In the genomic region with DNA sequence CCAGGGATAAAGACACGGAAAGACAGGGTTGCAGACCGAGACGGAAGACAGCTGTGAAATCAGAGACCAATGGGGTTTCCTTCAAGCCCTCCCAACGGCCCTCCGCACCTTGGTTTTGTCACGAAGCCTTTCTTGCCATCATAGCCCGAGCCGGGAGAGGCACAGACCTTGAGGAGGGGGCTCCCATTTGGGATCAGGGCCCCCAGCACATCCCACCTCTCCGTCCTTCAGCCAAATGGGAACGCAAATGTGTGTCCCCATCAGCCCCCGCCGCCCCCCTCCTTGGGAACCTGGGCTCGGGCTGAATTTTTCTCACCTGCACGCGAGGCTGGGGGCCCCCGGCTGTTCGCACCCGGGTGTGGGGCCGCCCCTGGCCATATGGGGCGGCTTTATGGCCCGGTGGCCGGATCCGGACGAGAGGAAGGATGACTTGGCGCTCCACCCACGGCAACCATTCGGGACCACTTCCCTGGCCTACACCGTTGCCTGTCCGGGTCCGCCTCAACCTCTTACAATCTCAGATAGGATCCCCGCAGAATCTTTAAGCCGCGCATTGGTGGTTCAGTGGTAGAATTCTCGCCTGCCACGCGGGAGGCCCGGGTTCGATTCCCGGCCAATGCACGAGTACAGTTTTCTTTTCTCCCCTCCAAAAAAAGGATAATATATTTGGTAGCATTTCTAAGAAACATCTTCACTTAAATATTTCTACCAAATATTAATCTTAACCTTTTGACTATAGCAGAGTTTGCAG, we compare ENCODE assay signal across 1 cellular context.
A peak's percentile ranks its signal among the peaks of the same experiment; 100 is the strongest.
TF ChIP-seq lines count a peak whose summit lies in the region.

No MANE protein-coding gene starts in this region.

TF ChIP-seq in HEK293, 187 proteins besides CTCF, POLR2A, EP300 and RAD21 (continued from another document):
- TF ChIP-seq HIC1 (tag by site-specific recombination; IDR thresholded peaks at IDR 0.05) (no peak), WT1 (tag by site-specific recombination; IDR thresholded peaks at IDR 0.05) (0 out of 2 replicates have a peak, but pooled peaks have one; percentile 22), ZNF768 (tag by site-specific recombination; IDR thresholded peaks at IDR 0.05) (no peak), ZNF548 (tag by site-specific recombination; IDR thresholded peaks at IDR 0.05) (no peak), ZNF146 (tag by site-specific recombination; IDR thresholded peaks at IDR 0.05) (no peak), YY2 (tag by site-specific recombination; IDR thresholded peaks at IDR 0.05) (no peak), ZNF777 (tag by site-specific recombination; IDR thresholded peaks at IDR 0.05; ENCODE audit: borderline replicate concordance) (no peak), KLF17 (tag by site-specific recombination; IDR thresholded peaks at IDR 0.05) (no peak; the same call in 1 of the 2 replicates), ZNF214 (tag by site-specific recombination; IDR thresholded peaks at IDR 0.05; ENCODE audit: borderline replicate concordance) (no peak), KLF7 (tag by site-specific recombination; IDR thresholded peaks at IDR 0.05; ENCODE audit: borderline replicate concordance) (no peak)
- TF ChIP-seq, protein P1, sequence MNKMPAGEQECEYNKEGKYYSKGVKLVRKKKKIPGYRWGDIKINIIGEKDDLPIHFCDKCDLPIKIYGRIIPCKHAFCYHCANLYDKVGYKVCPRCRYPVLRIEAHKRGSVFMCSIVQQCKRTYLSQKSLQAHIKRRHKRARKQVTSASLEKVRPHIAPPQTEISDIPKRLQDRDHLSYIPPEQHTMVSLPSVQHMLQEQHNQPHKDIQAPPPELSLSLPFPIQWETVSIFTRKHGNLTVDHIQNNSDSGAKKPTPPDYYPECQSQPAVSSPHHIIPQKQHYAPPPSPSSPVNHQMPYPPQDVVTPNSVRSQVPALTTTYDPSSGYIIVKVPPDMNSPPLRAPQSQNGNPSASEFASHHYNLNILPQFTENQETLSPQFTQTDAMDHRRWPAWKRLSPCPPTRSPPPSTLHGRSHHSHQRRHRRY (tag by site-specific recombination; IDR thresholded peaks at IDR 0.05) = no peak
